ENCODE assay signal across 35 cellular contexts in genomic region chr4:73860884-73861283, GRCh38. TPM values are rescaled to one million over a fixed set of nuclear protein-coding genes. Genes with fewer than 3 reads are reported as not detected.
"Had no signal": no experiment of that assay in that cellular context is flagged by ENCODE, and none has a peak within 500 bp of the region (broad histone marks: within the 10 kb centered on the region; RNA-seq: fewer than 3 reads in every experiment).

No MANE protein-coding gene starts in this region.

- H3K4me2 ChIP-seq: neural progenitor cell had no signal

- H3K27ac ChIP-seq: left lung, lower lobe of right lung, neural progenitor cell, neutrophil, ovary, prostate gland, skin epidermis, testis, thyroid gland, transverse colon, upper lobe of left lung, vagina had no signal

- ATAC-seq: left colon; left lung; lower lobe of right lung; natural killer cell; right cardiac atrium; sciatic nerve; stimulated activated memory B cell treated with anti-CD40 and anti-IgM and Interleukin-4, amounts not matched to agents 10 μg/mL and 1 μg/mL and 100 μg/mL, for 72 hours; stimulated activated naive CD8-positive, alpha-beta T cell treated with anti-CD3 and anti-CD28 coated beads, Interleukin-15, amount 100 ng/mL, for 72 hours had no signal

- DNase-seq: hippocampal formation; left colon; left lung; lower lobe of right lung; mammary epithelial cell; mesendoderm; naive B cell; natural killer cell; nephron progenitor cell; occipital lobe; ovary; posterior cingulate gyrus; retina; stimulated activated CD4-positive, alpha-beta T cell treated with anti-CD3 and anti-CD28 coated beads, Interleukin-1b, Interleukin-23, amount 100 ng/mL, for 48 hours; stimulated activated CD4-positive, alpha-beta T cell treated with anti-CD3 and anti-CD28 coated beads, Interleukin-2, amount 100 ng/mL, for 48 hours; stimulated activated CD4-positive, alpha-beta T cell treated with anti-CD3 and anti-CD28 coated beads, Interleukin-4, amount 100 ng/mL, for 4 hours; stimulated activated CD8-positive, alpha-beta memory T cell treated with anti-CD3 and anti-CD28 coated beads, Interleukin-4, amount 100 ng/mL, for 48 hours; stimulated activated naive CD4-positive, alpha-beta T cell treated with Interleukin-2 at 50 U/mL for 16 hours; stimulated activated naive CD8-positive, alpha-beta T cell treated with anti-CD3 and anti-CD28 coated beads, Interleukin-15, amount 100 ng/mL, for 72 hours; testis; thyroid gland; transverse colon; upper lobe of left lung had no signal

- H3K27me3 ChIP-seq: left lung, neural progenitor cell, neutrophil, ovary, testis, thyroid gland, transverse colon, upper lobe of left lung, vagina had no signal

- H3K9me3 ChIP-seq: left lung, lower lobe of right lung, neutrophil, ovary, prostate gland, testis, thyroid gland, transverse colon, upper lobe of left lung, vagina had no signal

- H3K4me3 ChIP-seq: left lung, lower lobe of right lung, neural progenitor cell, ovary, prostate gland, skin epidermis, testis, thyroid gland, transverse colon, upper lobe of left lung, vagina had no signal

- H2AFZ ChIP-seq: neural progenitor cell had no signal

- H3K36me3 ChIP-seq: left lung, lower lobe of right lung, neural progenitor cell, neutrophil, ovary, prostate gland, thyroid gland, transverse colon, upper lobe of left lung, vagina had no signal

- H3K9ac ChIP-seq: neural progenitor cell had no signal

- H3K4me1 ChIP-seq: lower lobe of right lung, prostate gland, testis, transverse colon had no signal

RNA-seq across cellular contexts. Expression of gene PF4V1, which starts 7.8 kb away (rescaled TPM):
- total RNA-seq: left colon, left lung, lower lobe of right lung, mammary epithelial cell, mesothelial cell of epicardium, ovary, prostate gland, right cardiac atrium, sciatic nerve, testis, thyroid gland, transverse colon, upper lobe of left lung, urinary bladder, vagina had no signal
- polyA plus RNA-seq: keratinocyte, mammary epithelial cell, ovary, right cardiac atrium, urinary bladder had no signal

RNA-seq across cellular contexts. Expression of gene CXCL6, which starts 24.4 kb away (rescaled TPM):
- total RNA-seq: mononuclear cell, natural killer cell, thyroid gland, transverse colon had no signal
- polyA plus RNA-seq: urinary bladder had no signal
